In genomic region chr1:35005711-35006110, GRCh38 we compare ENCODE assay signal across 30 cellular contexts.
"Had no signal": no experiment of that assay in that cellular context is flagged by ENCODE, and none has a peak within 500 bp of the region (broad histone marks: within the 10 kb centered on the region; RNA-seq: fewer than 3 reads in every experiment).

No MANE protein-coding gene starts in this region.

- H3K9ac ChIP-seq: neural progenitor cell, parathyroid adenoma had no signal

- ATAC-seq: naive thymus-derived CD4-positive, alpha-beta T cell; natural killer cell; psoas muscle; right lobe of liver; stimulated activated memory B cell treated with anti-CD40 and anti-IgM and Interleukin-4, amounts not matched to agents 10 μg/mL and 1 μg/mL and 100 μg/mL, for 72 hours; stimulated activated naive CD8-positive, alpha-beta T cell treated with anti-CD3 and anti-CD28 coated beads, Interleukin-15, amount 100 ng/mL, for 72 hours; stimulated activated naive CD8-positive, alpha-beta T cell treated with anti-CD3 and anti-CD28 coated beads, Interleukin-15, Interleukin-2, amounts not matched to agents 100 U/mL and 50 U/mL, for 24 hours; upper lobe of right lung had no signal

- DNase-seq: naive thymus-derived CD4-positive, alpha-beta T cell; natural killer cell; occipital lobe; ovary; posterior cingulate gyrus; psoas muscle; retina; right lobe of liver; sigmoid colon; spleen; stimulated activated CD4-positive, alpha-beta T cell treated with anti-CD3 and anti-CD28 coated beads, Interleukin-12 subunit alpha, Interleukin-12 subunit beta, amount 100 ng/mL, for 4 hours; stimulated activated CD4-positive, alpha-beta T cell treated with anti-CD3 and anti-CD28 coated beads, Interleukin-1b, Interleukin-23, amount 100 ng/mL, for 48 hours; stimulated activated CD4-positive, alpha-beta T cell treated with anti-CD3 and anti-CD28 coated beads, Interleukin-4, amount 100 ng/mL, for 1 hour; stimulated activated CD4-positive, alpha-beta T cell treated with anti-CD3 and anti-CD28 coated beads, Interleukin-4, amount 100 ng/mL, for 4 hours; stimulated activated CD8-positive, alpha-beta memory T cell treated with anti-CD3 and anti-CD28 coated beads, Interleukin-4, amount 100 ng/mL, for 48 hours; stimulated activated naive CD4-positive, alpha-beta T cell; stimulated activated naive CD8-positive, alpha-beta T cell treated with anti-CD3 and anti-CD28 coated beads, Interleukin-15, amount 100 ng/mL, for 72 hours; stimulated activated naive CD8-positive, alpha-beta T cell treated with anti-CD3 and anti-CD28 coated beads, Interleukin-15, Interleukin-2, amounts not matched to agents 100 U/mL and 50 U/mL, for 24 hours; substantia nigra; testis; tibial artery; transverse colon; upper lobe of right lung; uterus had no signal

- H3K4me3 ChIP-seq: neural progenitor cell, ovary, psoas muscle, right atrium auricular region, right lobe of liver, sigmoid colon, smooth muscle cell, spleen, suprapubic skin, testis, tibial artery, transverse colon, upper lobe of right lung, uterus had no signal

- H3K4me1 ChIP-seq: neural progenitor cell, parathyroid adenoma, psoas muscle, right atrium auricular region, right lobe of liver, sigmoid colon, spleen, suprapubic skin, testis, transverse colon, upper lobe of right lung, uterus had no signal

- H3K27me3 ChIP-seq: neural progenitor cell, ovary, right atrium auricular region, right lobe of liver, sigmoid colon, spleen, suprapubic skin, testis, tibial artery, transverse colon, upper lobe of right lung, uterus had no signal

- H3K36me3 ChIP-seq: ovary, uterus had no signal

- H3K9me3 ChIP-seq: ovary, psoas muscle, right atrium auricular region, right lobe of liver, sigmoid colon, spleen, suprapubic skin, testis, tibial artery, transverse colon, upper lobe of right lung, uterus had no signal

- H3K27ac ChIP-seq: neural progenitor cell, ovary, parathyroid adenoma, psoas muscle, right atrium auricular region, right lobe of liver, sigmoid colon, spleen, suprapubic skin, testis, tibial artery, transverse colon, upper lobe of right lung, uterus had no signal
